Comparison of ENCODE assay signal across 21 cellular contexts in genomic region chr12:2460051-2460450, GRCh38.
DNase-seq lines count a peak whose midpoint lies in the region; ATAC-seq lines count a peak whose summit lies in the region.
"Had no signal": no experiment of that assay in that cellular context is flagged by ENCODE, and none has a peak within 500 bp of the region (broad histone marks: within the 10 kb centered on the region; RNA-seq: fewer than 3 reads in every experiment).

No MANE protein-coding gene starts in this region.

- DNase-seq in NCI-H1436 treated with DMSO at 0.1 percent for 48 hours (lab: John Stamatoyannopoulos, UW) (peak; percentile 30), NCI-H1436 (lab: John Stamatoyannopoulos, UW) (no peak), DMS79 treated with DMSO at 0.1 percent for 48 hours (lab: John Stamatoyannopoulos, UW) (peak; percentile 98), M059J (ENCODE audit: low read depth) (peak; percentile 24), SHP77 (lab: John Stamatoyannopoulos, UW) (no peak), DMS53 (lab: John Stamatoyannopoulos, UW) (no peak)
- DNase-seq in effector memory CD8-positive, alpha-beta T cell, result no peak
- DNase-seq: ACHN; Caco-2; CD4-positive, alpha-beta T cell; DMS 273 treated with DMSO at 0.1 percent for 48 hours; GOT3; IMR-90; NCI-H1048; NCI-H1417 treated with DMSO at 0.1 percent for 48 hours; NCI-H2029; NCI-H446; NCI-H526; OCI-M1; SHP77 treated with DMSO at 0.1 percent for 48 hours had no signal

- peaks cover 4 to 6% of the 10 kb centered on the region in 2 donors for H3K27me3 Mint-ChIP-seq in effector memory CD8-positive, alpha-beta T cell
- H3K27me3 Mint-ChIP-seq: CD4-positive, alpha-beta T cell had no signal

- H3K4me1 Mint-ChIP-seq in effector memory CD8-positive, alpha-beta T cell (ENCODE audit: low read depth in 2 of 2), result no peaks in the 10 kb centered on the region

- no peak overlapping the region for H3K27ac Mint-ChIP-seq in effector memory CD8-positive, alpha-beta T cell
- H3K27ac Mint-ChIP-seq: CD4-positive, alpha-beta T cell had no signal

- ATAC-seq in effector memory CD8-positive, alpha-beta T cell (replicated peaks), result peak; percentile 27
- ATAC-seq in HG03354 (IDR thresholded peaks at IDR 0.05; ENCODE audit: poor library complexity, severe bottlenecking, unreplicated experiment), result no peak

- no peaks in the 10 kb centered on the region for H3K36me3 Mint-ChIP-seq in effector memory CD8-positive, alpha-beta T cell (ENCODE audit: insufficient read depth)

- no peak overlapping the region for H3K4me3 Mint-ChIP-seq in effector memory CD8-positive, alpha-beta T cell
- H3K4me3 Mint-ChIP-seq: CD4-positive, alpha-beta T cell had no signal

- H3K9me3 Mint-ChIP-seq in effector memory CD8-positive, alpha-beta T cell, result no peaks in the 10 kb centered on the region
- H3K9me3 Mint-ChIP-seq: CD4-positive, alpha-beta T cell had no signal

Comparison
In these comparisons a context has a peak if more than half of its experiments do, and no peak if none do; other contexts are left out.
1. DNase-seq: peak in NCI-H1436 treated with DMSO at 0.1 percent for 48 hours (single experiment), DMS79 treated with DMSO at 0.1 percent for 48 hours (single experiment) and M059J (single experiment); none in NCI-H1436 (single experiment), effector memory CD8-positive, alpha-beta T cell (0 of 3), SHP77 (0 of 2) and DMS53 (single experiment).